Comparison of ENCODE assay signal across 9 cellular contexts in genomic region chr12:56449622-56449984, GRCh38. TPM values are rescaled to one million over a fixed set of nuclear protein-coding genes. Genes with fewer than 3 reads are reported as not detected.
A peak's percentile ranks its signal among the peaks of the same experiment; 100 is the strongest.
DNase-seq lines count a peak whose midpoint lies in the region; ATAC-seq, FAIRE-seq and TF ChIP-seq lines count a peak whose summit lies in the region.
"Had no signal": no experiment of that assay in that cellular context is flagged by ENCODE, and none has a peak within 500 bp of the region (broad histone marks: within the 10 kb centered on the region; RNA-seq: fewer than 3 reads in every experiment).

No MANE protein-coding gene starts in this region.

- no peak for TF ChIP-seq RAD21 in HepG2 (CRISPR knock-in tag; IDR thresholded peaks at IDR 0.05)

- FAIRE-seq in HepG2 (lab: Jason Lieb, UNC): no peak

- H3K27ac ChIP-seq in adrenal gland (peak overlapping the region; percentile 19 to 89 (median 77)), HepG2 (ENCODE audit: extremely low read length, insufficient read depth, low read length) (peak overlapping the region; percentile 92), transverse colon (peak overlapping the region; percentile 86 to 93 (median 92))

- peak overlapping the region; percentile 84 for H3K9ac ChIP-seq in HepG2 (ENCODE audit: insufficient read depth, low read depth, low read length)

- no peak for ATAC-seq in activated T-cell treated with anti-CD3 and anti-CD28 coated beads, Interleukin-2, amount 50 U/mL, for 72 hours (replicated peaks in 1 of 2)
- no peak; the same call in 2 of the 3 replicates for ATAC-seq in HepG2

- TSS peak; percentile 98 for BruUV-seq in HepG2 (replicated peaks; lab: Mats Ljungman, UMichigan)

- peaks cover 7 to 10% of the 10 kb centered on the region in 2 donors for H3K36me3 Mint-ChIP-seq in activated T-cell treated with anti-CD3 and anti-CD28 coated beads, Interleukin-2, amount 50 U/mL, for 72 hours (ENCODE audit: insufficient read depth in 2 of 2)

- no peak for DNase-seq in activated T-cell treated with anti-CD3 and anti-CD28 coated beads, Interleukin-2, amount 50 U/mL, for 72 hours
- DNase-seq in activated T-cell treated with anti-CD3 and anti-CD28 coated beads, Interleukin-2, amount 50 U/mL, for 1 hour: no peak
- no peak for DNase-seq in adrenal gland
- no peak for DNase-seq in HepG2 (ENCODE audit: low spot score)
- DNase-seq in transverse colon: no peak
- DNase-seq in HCEC 1CT: no peak
- DNase-seq in AG20443 (ENCODE audit: low spot score): no peak
- no peak for DNase-seq in stimulated activated naive CD4-positive, alpha-beta T cell (lab: John Stamatoyannopoulos, UW)

- no peak overlapping the region for H2AFZ ChIP-seq in HepG2 (ENCODE audit: low read length)

- peaks cover 0 to 3% of the 10 kb centered on the region in 2 donors for H3K9me3 Mint-ChIP-seq in activated T-cell treated with anti-CD3 and anti-CD28 coated beads, Interleukin-2, amount 50 U/mL, for 72 hours

- TF ChIP-seq CTCF in adrenal gland (IDR thresholded peaks at IDR 0.05) (no peak), HepG2 (CRISPR knock-in tag; IDR thresholded peaks at IDR 0.05) (no peak), transverse colon (IDR thresholded peaks at IDR 0.05) (no peak)

- H4K20me1 ChIP-seq in HepG2 (ENCODE audit: insufficient read depth, low read length): no peaks in the 10 kb centered on the region

- H3K27ac Mint-ChIP-seq in activated T-cell treated with anti-CD3 and anti-CD28 coated beads, Interleukin-2, amount 50 U/mL, for 72 hours: peak overlapping the region; percentile 99

- WGBS in adrenal gland, 4 donors: 26 to 33% (median 29%) methylated on average over 5 of the region's 5 CpGs
- WGBS in HepG2 (ENCODE audit: low lambda C conversion rate): 39% methylated on average over 5 of the region's 5 CpGs
- 29 to 30% methylated on average over 4 to 5 of the region's 5 CpGs for WGBS in transverse colon (ENCODE audit: low coverage in 1 of 2), 2 donors

- in situ Hi-C loops in HepG2 (cut with HindIII; ENCODE audit: extremely low pct_ligation_motif_present, low pct_unique_long_range_greater_than_20kb): no loop called here
- in situ Hi-C loops in transverse colon (cut with MboI; ENCODE audit: low pct_ligation_motif_present in 1 of 4, low pct_unique_long_range_greater_than_20kb in 1 of 4, low sequenced_read_pairs in 3 of 4): no loop called here

- H3K27me3 Mint-ChIP-seq in activated T-cell treated with anti-CD3 and anti-CD28 coated beads, Interleukin-2, amount 50 U/mL, for 72 hours (ENCODE audit: low read depth): no peaks in the 10 kb centered on the region

- intact Hi-C loops in adrenal gland (cut with DNase I): no loop called here
- intact Hi-C loops in HepG2 (cut with micrococcal nuclease; ENCODE audit: unreplicated experiment): no loop called here
- intact Hi-C loops in transverse colon (cut with DNase I; ENCODE audit: low total_unique reads): no loop called here

- H3K9me3 ChIP-seq in adrenal gland (replicated peaks in 1 of 3) (no peaks in the 10 kb centered on the region), HepG2 (ENCODE audit: low read length) (no peaks in the 10 kb centered on the region), transverse colon (no peaks in the 10 kb centered on the region)

- no peaks in the 10 kb centered on the region for H3K36me3 ChIP-seq in adrenal gland (replicated peaks in 1 of 2)
- no peaks in the 10 kb centered on the region for H3K36me3 ChIP-seq in HepG2 (replicated peaks in 1 of 2; ENCODE audit: control insufficient read depth in 1 of 2, insufficient read depth in 2 of 2, low read length in 2 of 2)
- no peaks in the 10 kb centered on the region for H3K36me3 ChIP-seq in transverse colon

- no peaks in the 10 kb centered on the region for H3K27me3 ChIP-seq in adrenal gland
- 0 out of 5 replicates have a peak, but pooled peaks cover 0 to under 1% of the 10 kb centered on the region in 2 experiments for H3K27me3 ChIP-seq in HepG2 (ENCODE audit: control insufficient read depth in 1 of 2, insufficient read depth in 2 of 2, low read length in 2 of 2)
- H3K27me3 ChIP-seq in transverse colon: no peaks in the 10 kb centered on the region

- H3K4me3 Mint-ChIP-seq in activated T-cell treated with anti-CD3 and anti-CD28 coated beads, Interleukin-2, amount 50 U/mL, for 72 hours: peak overlapping the region; percentile 94 to 100

- CTCF ChIA-PET in HepG2 (lab: Yijun Ruan, JAX; ENCODE audit: low intra/inter-chr PET ratio, low total read pairs): no interaction called here

- peak overlapping the region; percentile 89 for H3K4me2 ChIP-seq in HepG2 (ENCODE audit: low read depth, low read length)

- POLR2A ChIA-PET in HepG2 (lab: Yijun Ruan, JAX): interaction anchor here (0.6 to 3.8 kb wide), 17 partner anchors 8 to 332 kb away, joined by 3 to 53 read pairs (median 5); partner anchors contain the start of genes APOF, CNPY2, CS and GLS2

- TF ChIP-seq POLR2A in adrenal gland (IDR thresholded peaks at IDR 0.05) (no peak), HepG2 (IDR thresholded peaks at IDR 0.05; ENCODE audit: insufficient read depth in 1 of 2, low read depth in 2 of 2, low read length in 2 of 2) (no peak), transverse colon (IDR thresholded peaks at IDR 0.05) (no peak)

- peaks cover 46% of the 10 kb centered on the region for H3K4me1 Mint-ChIP-seq in activated T-cell treated with anti-CD3 and anti-CD28 coated beads, Interleukin-2, amount 50 U/mL, for 72 hours (ENCODE audit: low read depth)

- peaks cover 7% of the 10 kb centered on the region for H3K79me2 ChIP-seq in HepG2 (ENCODE audit: insufficient read depth, low read length)

- peaks cover 0 to 10% of the 10 kb centered on the region in 2 donors for H3K4me1 ChIP-seq in adrenal gland (replicated peaks in 1 of 2)
- H3K4me1 ChIP-seq in HepG2 (ENCODE audit: insufficient read depth, low read length): peaks cover 29% of the 10 kb centered on the region
- H3K4me1 ChIP-seq in transverse colon: peaks cover 3 to 15% (median 11%) of the 10 kb centered on the region in 4 donors

- peak overlapping the region in 3 of 4 donors; percentile 13 to 74 (median 57) for H3K4me3 ChIP-seq in adrenal gland
- peak overlapping the region; percentile 68 to 96 (median 77); a peak in 5 of 6 replicates for H3K4me3 ChIP-seq in HepG2 (replicated peaks in 1 of 3; ENCODE audit: insufficient read depth in 1 of 3, low read depth in 2 of 3, low read length in 3 of 3)
- peak overlapping the region in 3 of 4 donors; percentile 71 to 94 (median 78) for H3K4me3 ChIP-seq in transverse colon

- no peak for TF ChIP-seq EP300 in HepG2 (IDR thresholded peaks at IDR 0.05; ENCODE audit: low read depth in 2 of 2, low read length in 2 of 2)
- TF ChIP-seq EP300 in HepG2 (CRISPR knock-in tag; IDR thresholded peaks at IDR 0.05; ENCODE audit: borderline replicate concordance): no peak
- no peak for TF ChIP-seq EP300 in transverse colon (IDR thresholded peaks at IDR 0.05; ENCODE audit: low read depth)

RNA-seq across cellular contexts. Expression of gene TIMELESS, which starts 0.4 kb away (rescaled TPM):
- total RNA-seq in activated T-cell treated with anti-CD3 and anti-CD28 coated beads, Interleukin-2, amount 50 U/mL, for 72 hours: 10 to 100 TPM; 44.1 to 61.6 TPM
- 1 to 10 TPM; 5.9 to 8.5 (median 7.0) TPM for total RNA-seq in adrenal gland
- 1 to 10 TPM; 4.6 to 5.6 (median 5.3) TPM for polyA plus RNA-seq in adrenal gland
- 20.3 and 25.6 TPM in 2 replicates for total RNA-seq in HepG2 (2016; rRNA removed; fragmentation: Illumina TruSeq; extraction: Trizol)
- total RNA-seq in HepG2 (2016; cell fraction: cytosol; rRNA removed; fragmentation: Illumina TruSeq; extraction: Trizol; ENCODE audit: low read depth): 3.8 TPM in 2 replicates
- total RNA-seq in HepG2 (2016; cell fraction: insoluble cytoplasmic fraction; rRNA removed; fragmentation: Illumina TruSeq; extraction: Trizol): 22.4 and 23.9 TPM in 2 replicates
- 10.3 and 10.5 TPM in 2 replicates for total RNA-seq in HepG2 (2016; cell fraction: membrane; rRNA removed; fragmentation: Illumina TruSeq; extraction: Trizol)
- total RNA-seq in HepG2 (2016; cell fraction: nucleus; rRNA removed; fragmentation: Illumina TruSeq; extraction: Trizol): 25.1 and 27.2 TPM in 2 replicates
- polyA plus RNA-seq in HepG2 (2011; rRNA removed): 3.7 and 4.0 TPM in 2 replicates
- polyA plus RNA-seq in HepG2 (2011; cell fraction: cytosol; rRNA removed): 1.9 and 2.0 TPM in 2 replicates
- polyA plus RNA-seq in HepG2 (2011; cell fraction: nucleus; rRNA removed): 23.5 and 24.6 TPM in 2 replicates
- 8.9 and 15.2 TPM in 2 replicates for polyA plus RNA-seq in HepG2 (2012)
- polyA plus RNA-seq in HepG2 (2016; cell fraction: cytosol; fragmentation: Illumina TruSeq; extraction: Trizol; ENCODE audit: low read depth): 1.4 and 1.5 TPM in 2 replicates
- polyA plus RNA-seq in HepG2 (2016; cell fraction: insoluble cytoplasmic fraction; fragmentation: Illumina TruSeq; extraction: Trizol; ENCODE audit: low read depth): 29.1 and 31.1 TPM in 2 replicates
- 5.1 and 6.2 TPM in 2 replicates for polyA plus RNA-seq in HepG2 (2016; cell fraction: membrane; fragmentation: Illumina TruSeq; extraction: Trizol; ENCODE audit: low read depth)
- 92.0 and 95.3 TPM in 2 replicates for polyA plus RNA-seq in HepG2 (2016; cell fraction: nucleus; fragmentation: Illumina TruSeq; extraction: Trizol; ENCODE audit: insufficient read depth, low read depth)
- 5.1 and 15.7 TPM in 2 replicates for polyA minus RNA-seq in HepG2 (2011; rRNA and poly(A)+ RNA removed; ENCODE audit: low replicate concordance)
- polyA minus RNA-seq in HepG2 (2011; cell fraction: cytosol; rRNA and poly(A)+ RNA removed): 3.0 and 3.3 TPM in 2 replicates
- 6.7 TPM in 2 replicates for polyA minus RNA-seq in HepG2 (2011; cell fraction: nucleus; rRNA and poly(A)+ RNA removed)
- 1 to 10 TPM in 3 of 4 donors, under 1 TPM in 1; 0.75 to 7.8 (median 3.9) TPM for total RNA-seq in transverse colon

RNA-seq across cellular contexts. Expression of gene MIP, which starts 4.9 kb away (rescaled TPM):
- not detected for total RNA-seq in activated T-cell treated with anti-CD3 and anti-CD28 coated beads, Interleukin-2, amount 50 U/mL, for 72 hours
- total RNA-seq in adrenal gland: 1 to 10 TPM in 1 of 8 donors, under 1 TPM in 3, not detected in 4; 0.32 to 1.6 (median 0.39) TPM
- under 1 TPM; 0.08 to 0.24 (median 0.17) TPM for polyA plus RNA-seq in adrenal gland
- not detected in 2 replicates for total RNA-seq in HepG2 (2016; rRNA removed; fragmentation: Illumina TruSeq; extraction: Trizol)
- 0.18 and 0.51 TPM in 2 replicates for total RNA-seq in HepG2 (2016; cell fraction: cytosol; rRNA removed; fragmentation: Illumina TruSeq; extraction: Trizol; ENCODE audit: low read depth)
- total RNA-seq in HepG2 (2016; cell fraction: insoluble cytoplasmic fraction; rRNA removed; fragmentation: Illumina TruSeq; extraction: Trizol): 0.19 TPM in 1 of 2 replicates, not detected in the other
- total RNA-seq in HepG2 (2016; cell fraction: membrane; rRNA removed; fragmentation: Illumina TruSeq; extraction: Trizol): not detected in 2 replicates
- not detected in 2 replicates for total RNA-seq in HepG2 (2016; cell fraction: nucleus; rRNA removed; fragmentation: Illumina TruSeq; extraction: Trizol)
- polyA plus RNA-seq in HepG2 (2011; rRNA removed): 0.14 TPM in 1 of 2 replicates, not detected in the other
- not detected in 2 replicates for polyA plus RNA-seq in HepG2 (2011; cell fraction: cytosol; rRNA removed)
- polyA plus RNA-seq in HepG2 (2011; cell fraction: nucleus; rRNA removed): not detected in 2 replicates
- 0.16 TPM in 1 of 2 replicates, not detected in the other for polyA plus RNA-seq in HepG2 (2012)
- polyA plus RNA-seq in HepG2 (2016; cell fraction: cytosol; fragmentation: Illumina TruSeq; extraction: Trizol; ENCODE audit: low read depth): not detected in 2 replicates
- not detected in 2 replicates for polyA plus RNA-seq in HepG2 (2016; cell fraction: insoluble cytoplasmic fraction; fragmentation: Illumina TruSeq; extraction: Trizol; ENCODE audit: low read depth)
- not detected in 2 replicates for polyA plus RNA-seq in HepG2 (2016; cell fraction: membrane; fragmentation: Illumina TruSeq; extraction: Trizol; ENCODE audit: low read depth)
- not detected in 2 replicates for polyA plus RNA-seq in HepG2 (2016; cell fraction: nucleus; fragmentation: Illumina TruSeq; extraction: Trizol; ENCODE audit: insufficient read depth, low read depth)
- polyA minus RNA-seq in HepG2 (2011; rRNA and poly(A)+ RNA removed; ENCODE audit: low replicate concordance): 0.16 TPM in 2 replicates
- polyA minus RNA-seq in HepG2 (2011; cell fraction: cytosol; rRNA and poly(A)+ RNA removed): not detected in 2 replicates
- not detected in 2 replicates for polyA minus RNA-seq in HepG2 (2011; cell fraction: nucleus; rRNA and poly(A)+ RNA removed)
- not detected for total RNA-seq in transverse colon
- total RNA-seq: T-helper 1 cell treated with Interleukin-12 subunit alpha and Interleukin-12 subunit beta and Interleukin-4 antibody, amounts not matched to agents 30 ng/mL and 1 ng/mL, for 36 hours had no signal

RNA-seq across cellular contexts. Expression of gene SPRYD4, which starts 18.8 kb away (rescaled TPM):
- 1 to 10 TPM; 3.8 to 4.4 TPM for total RNA-seq in activated T-cell treated with anti-CD3 and anti-CD28 coated beads, Interleukin-2, amount 50 U/mL, for 72 hours
- 1 to 10 TPM; 2.8 to 6.2 (median 5.2) TPM for total RNA-seq in adrenal gland
- 1 to 10 TPM; 2.5 to 5.6 (median 3.2) TPM for polyA plus RNA-seq in adrenal gland
- 4.1 and 4.5 TPM in 2 replicates for total RNA-seq in HepG2 (2016; rRNA removed; fragmentation: Illumina TruSeq; extraction: Trizol)
- total RNA-seq in HepG2 (2016; cell fraction: cytosol; rRNA removed; fragmentation: Illumina TruSeq; extraction: Trizol; ENCODE audit: low read depth): 0.40 and 0.53 TPM in 2 replicates
- 4.3 and 4.5 TPM in 2 replicates for total RNA-seq in HepG2 (2016; cell fraction: insoluble cytoplasmic fraction; rRNA removed; fragmentation: Illumina TruSeq; extraction: Trizol)
- total RNA-seq in HepG2 (2016; cell fraction: membrane; rRNA removed; fragmentation: Illumina TruSeq; extraction: Trizol): 1.3 and 1.5 TPM in 2 replicates
- 4.3 and 5.1 TPM in 2 replicates for total RNA-seq in HepG2 (2016; cell fraction: nucleus; rRNA removed; fragmentation: Illumina TruSeq; extraction: Trizol)
- polyA plus RNA-seq in HepG2 (2011; rRNA removed): 3.6 and 3.9 TPM in 2 replicates
- polyA plus RNA-seq in HepG2 (2011; cell fraction: cytosol; rRNA removed): 3.0 and 3.4 TPM in 2 replicates
- polyA plus RNA-seq in HepG2 (2011; cell fraction: nucleus; rRNA removed): 4.2 and 4.7 TPM in 2 replicates
- 1.8 and 2.7 TPM in 2 replicates for polyA plus RNA-seq in HepG2 (2012)
- polyA plus RNA-seq in HepG2 (2016; cell fraction: cytosol; fragmentation: Illumina TruSeq; extraction: Trizol; ENCODE audit: low read depth): 0.42 and 0.51 TPM in 2 replicates
- 3.8 and 4.3 TPM in 2 replicates for polyA plus RNA-seq in HepG2 (2016; cell fraction: insoluble cytoplasmic fraction; fragmentation: Illumina TruSeq; extraction: Trizol; ENCODE audit: low read depth)
- 0.98 and 1.1 TPM in 2 replicates for polyA plus RNA-seq in HepG2 (2016; cell fraction: membrane; fragmentation: Illumina TruSeq; extraction: Trizol; ENCODE audit: low read depth)
- 4.8 and 5.3 TPM in 2 replicates for polyA plus RNA-seq in HepG2 (2016; cell fraction: nucleus; fragmentation: Illumina TruSeq; extraction: Trizol; ENCODE audit: insufficient read depth, low read depth)
- polyA minus RNA-seq in HepG2 (2011; rRNA and poly(A)+ RNA removed; ENCODE audit: low replicate concordance): 6.6 and 11.2 TPM in 2 replicates
- polyA minus RNA-seq in HepG2 (2011; cell fraction: cytosol; rRNA and poly(A)+ RNA removed): 1.2 and 1.5 TPM in 2 replicates
- polyA minus RNA-seq in HepG2 (2011; cell fraction: nucleus; rRNA and poly(A)+ RNA removed): 8.0 and 8.8 TPM in 2 replicates
- 10 to 100 TPM in 1 of 4 donors, 1 to 10 TPM in 3; 3.0 to 11.5 (median 3.9) TPM for total RNA-seq in transverse colon

RNA-seq across cellular contexts. Expression of gene GLS2, which starts 38.4 kb away (rescaled TPM):
- total RNA-seq in activated T-cell treated with anti-CD3 and anti-CD28 coated beads, Interleukin-2, amount 50 U/mL, for 72 hours: 1 to 10 TPM; 4.3 to 7.2 TPM
- total RNA-seq in adrenal gland (1 to 10 TPM in 5 of 8 donors, under 1 TPM in 2, not detected in 1; 0.68 to 3.3 (median 1.1) TPM), HepG2 (2016; rRNA removed; fragmentation: Illumina TruSeq; extraction: Trizol) (12.2 and 14.0 TPM in 2 replicates), transverse colon (under 1 TPM in 2 of 4 donors, not detected in 2; 0.41 to 0.95 TPM)
- polyA plus RNA-seq in adrenal gland (1 to 10 TPM; 1.5 to 5.3 (median 1.6) TPM), HepG2 (2011; rRNA removed) (8.5 and 8.6 TPM in 2 replicates)
- 5.1 and 6.0 TPM in 2 replicates for total RNA-seq in HepG2 (2016; cell fraction: cytosol; rRNA removed; fragmentation: Illumina TruSeq; extraction: Trizol; ENCODE audit: low read depth)
- total RNA-seq in HepG2 (2016; cell fraction: insoluble cytoplasmic fraction; rRNA removed; fragmentation: Illumina TruSeq; extraction: Trizol): 12.0 and 13.5 TPM in 2 replicates
- 8.3 and 10.5 TPM in 2 replicates for total RNA-seq in HepG2 (2016; cell fraction: membrane; rRNA removed; fragmentation: Illumina TruSeq; extraction: Trizol)
- 9.2 and 10.3 TPM in 2 replicates for total RNA-seq in HepG2 (2016; cell fraction: nucleus; rRNA removed; fragmentation: Illumina TruSeq; extraction: Trizol)
- 5.0 and 6.0 TPM in 2 replicates for polyA plus RNA-seq in HepG2 (2011; cell fraction: cytosol; rRNA removed)
- 30.0 and 30.9 TPM in 2 replicates for polyA plus RNA-seq in HepG2 (2011; cell fraction: nucleus; rRNA removed)
- 4.3 and 6.2 TPM in 2 replicates for polyA plus RNA-seq in HepG2 (2012)
- polyA plus RNA-seq in HepG2 (2016; cell fraction: cytosol; fragmentation: Illumina TruSeq; extraction: Trizol; ENCODE audit: low read depth): 3.4 and 4.7 TPM in 2 replicates
- 11.3 and 13.3 TPM in 2 replicates for polyA plus RNA-seq in HepG2 (2016; cell fraction: insoluble cytoplasmic fraction; fragmentation: Illumina TruSeq; extraction: Trizol; ENCODE audit: low read depth)
- 5.6 and 7.1 TPM in 2 replicates for polyA plus RNA-seq in HepG2 (2016; cell fraction: membrane; fragmentation: Illumina TruSeq; extraction: Trizol; ENCODE audit: low read depth)
- polyA plus RNA-seq in HepG2 (2016; cell fraction: nucleus; fragmentation: Illumina TruSeq; extraction: Trizol; ENCODE audit: insufficient read depth, low read depth): 16.2 and 18.9 TPM in 2 replicates
- 11.4 TPM in 1 of 2 replicates, not detected in the other for polyA minus RNA-seq in HepG2 (2011; rRNA and poly(A)+ RNA removed; ENCODE audit: low replicate concordance)
- 3.5 and 5.0 TPM in 2 replicates for polyA minus RNA-seq in HepG2 (2011; cell fraction: cytosol; rRNA and poly(A)+ RNA removed)
- 3.7 and 7.3 TPM in 2 replicates for polyA minus RNA-seq in HepG2 (2011; cell fraction: nucleus; rRNA and poly(A)+ RNA removed)
